8 cellular contexts compared by ENCODE assay signal in genomic region chr9:113614843-113615648, GRCh38.
A peak's percentile ranks its signal among the peaks of the same experiment; 100 is the strongest.
DNase-seq lines count a peak whose midpoint lies in the region; ATAC-seq and TF ChIP-seq lines count a peak whose summit lies in the region.

No MANE protein-coding gene starts in this region.

- peak overlapping the region; percentile 74 for H3K27ac Mint-ChIP-seq in activated CD8-positive, alpha-beta T cell treated with anti-CD3 and anti-CD28 coated beads for 36 hours
- no peak overlapping the region for H3K27ac Mint-ChIP-seq in activated CD8-positive, alpha-beta T cell treated with anti-CD3 and anti-CD28 coated beads, Interleukin-2, amount 10 ng/mL, durations not matched to agents 7 days and 5 days

- no peak overlapping the region for H3K4me2 ChIP-seq in hepatocyte

- CTCF ChIA-PET in activated CD8-positive, alpha-beta T cell treated with anti-CD3 and anti-CD28 coated beads for 36 hours (lab: Charles Lee) = interaction anchor here (1.1 to 3.1 kb wide), 3 partner anchors 13 to 41 kb away, joined by 3 to 14 read pairs (median 10); no protein-coding TSS in a partner anchor
- CTCF ChIA-PET in activated CD8-positive, alpha-beta T cell treated with anti-CD3 and anti-CD28 coated beads, Interleukin-2, amount 10 ng/mL, durations not matched to agents 7 days and 5 days (lab: Charles Lee) = no interaction called here

- H4K20me1 ChIP-seq in hepatocyte (ENCODE audit: insufficient read depth, poor library complexity, severe bottlenecking) = no peaks in the 10 kb centered on the region

- H3K36me3 ChIP-seq in hepatocyte (replicated peaks; ENCODE audit: insufficient read depth, low read depth) = no peaks in the 10 kb centered on the region

- TF ChIP-seq CTCF in activated CD8-positive, alpha-beta T cell treated with anti-CD3 and anti-CD28 coated beads for 36 hours (IDR thresholded peaks at IDR 0.05) = no peak
- no peak for TF ChIP-seq CTCF in hepatocyte (IDR thresholded peaks at IDR 0.05; ENCODE audit: poor library complexity)

- POLR2A ChIA-PET in activated CD8-positive, alpha-beta T cell treated with anti-CD3 and anti-CD28 coated beads for 36 hours (lab: Charles Lee) = interaction anchor here (1.0 to 1.2 kb wide), 3 partner anchors 9 to 14 kb away, joined by 4 to 5 read pairs (median 5); no protein-coding TSS in a partner anchor
- POLR2A ChIA-PET in activated CD8-positive, alpha-beta T cell treated with anti-CD3 and anti-CD28 coated beads, Interleukin-2, amount 10 ng/mL, durations not matched to agents 7 days and 5 days (lab: Charles Lee) = interaction anchor here (0.6 kb wide), 2 partner anchors 31 to 1485 kb away, joined by 3 to 4 read pairs; no protein-coding TSS in a partner anchor

- no peaks in the 10 kb centered on the region for H3K9me3 ChIP-seq in hepatocyte (ENCODE audit: low read depth)

- H3K27me3 Mint-ChIP-seq in activated CD8-positive, alpha-beta T cell treated with anti-CD3 and anti-CD28 coated beads for 36 hours = peaks cover 6% of the 10 kb centered on the region
- H3K27me3 Mint-ChIP-seq in activated CD8-positive, alpha-beta T cell treated with anti-CD3 and anti-CD28 coated beads, Interleukin-2, amount 10 ng/mL, durations not matched to agents 7 days and 5 days (ENCODE audit: low read depth) = no peaks in the 10 kb centered on the region

- peaks cover 19% of the 10 kb centered on the region for H3K4me1 ChIP-seq in hepatocyte (ENCODE audit: insufficient read depth)

- H3K79me2 ChIP-seq in hepatocyte = no peaks in the 10 kb centered on the region

- 60% methylated on average over 14 of the region's 14 CpGs for WGBS in hepatocyte (ENCODE audit: low lambda C conversion rate, missing lambda C conversion rate)

- H3K9me2 ChIP-seq in hepatocyte (replicated peaks; ENCODE audit: insufficient read depth) = no peaks in the 10 kb centered on the region

- DNase-seq in activated CD8-positive, alpha-beta T cell treated with anti-CD3 and anti-CD28 coated beads for 36 hours = peak; percentile 63
- no peak for DNase-seq in activated CD8-positive, alpha-beta T cell treated with anti-CD3 and anti-CD28 coated beads, Interleukin-2, amount 10 ng/mL, durations not matched to agents 7 days and 5 days
- DNase-seq in activated T-cell treated with anti-CD3 and anti-CD28 coated beads, Interleukin-2, amount 50 U/mL, for 48 hours = peak; percentile 46 to 49
- DNase-seq in hepatocyte (ENCODE audit: low spot score) (peak; percentile 55), superior temporal gyrus (ENCODE audit: extremely low spot score) (peak; percentile 40), activated gamma-delta T cell (lab: John Stamatoyannopoulos, UW) (no peak), NCI-H128 (lab: John Stamatoyannopoulos, UW; ENCODE audit: unreplicated experiment) (no peak), HuH-7.5 (ENCODE audit: low spot score) (no peak)

- H3K27ac ChIP-seq in hepatocyte = peak overlapping the region; percentile 89

- intact Hi-C loops in activated CD8-positive, alpha-beta T cell treated with anti-CD3 and anti-CD28 coated beads for 36 hours (cut with micrococcal nuclease) = no loop called here

- H3K27me3 ChIP-seq in hepatocyte = no peaks in the 10 kb centered on the region

- H3K9me3 Mint-ChIP-seq in activated CD8-positive, alpha-beta T cell treated with anti-CD3 and anti-CD28 coated beads for 36 hours = no peaks in the 10 kb centered on the region
- H3K9me3 Mint-ChIP-seq in activated CD8-positive, alpha-beta T cell treated with anti-CD3 and anti-CD28 coated beads, Interleukin-2, amount 10 ng/mL, durations not matched to agents 7 days and 5 days (ENCODE audit: insufficient read depth) = no peaks in the 10 kb centered on the region

- H3K4me3 Mint-ChIP-seq in activated CD8-positive, alpha-beta T cell treated with anti-CD3 and anti-CD28 coated beads for 36 hours = peak overlapping the region; percentile 0
- H3K4me3 Mint-ChIP-seq in activated CD8-positive, alpha-beta T cell treated with anti-CD3 and anti-CD28 coated beads, Interleukin-2, amount 10 ng/mL, durations not matched to agents 7 days and 5 days = no peak overlapping the region

- H3K36me3 Mint-ChIP-seq in activated CD8-positive, alpha-beta T cell treated with anti-CD3 and anti-CD28 coated beads for 36 hours (ENCODE audit: low read depth) = no peaks in the 10 kb centered on the region
- H3K36me3 Mint-ChIP-seq in activated CD8-positive, alpha-beta T cell treated with anti-CD3 and anti-CD28 coated beads, Interleukin-2, amount 10 ng/mL, durations not matched to agents 7 days and 5 days (ENCODE audit: low read depth) = no peaks in the 10 kb centered on the region

- H3K4me1 Mint-ChIP-seq in activated CD8-positive, alpha-beta T cell treated with anti-CD3 and anti-CD28 coated beads for 36 hours (ENCODE audit: low read depth) = peaks cover 46% of the 10 kb centered on the region
- H3K4me1 Mint-ChIP-seq in activated CD8-positive, alpha-beta T cell treated with anti-CD3 and anti-CD28 coated beads, Interleukin-2, amount 10 ng/mL, durations not matched to agents 7 days and 5 days (ENCODE audit: low read depth) = no peaks in the 10 kb centered on the region

- no peak overlapping the region for H3K4me3 ChIP-seq in hepatocyte

- ATAC-seq in activated CD8-positive, alpha-beta T cell treated with anti-CD3 and anti-CD28 coated beads for 36 hours = peak; percentile 78
- ATAC-seq in activated CD8-positive, alpha-beta T cell treated with anti-CD3 and anti-CD28 coated beads, Interleukin-2, amount 10 ng/mL, durations not matched to agents 7 days and 5 days = no peak

- H2AFZ ChIP-seq in hepatocyte = no peak overlapping the region

Comparison
In these comparisons a context has a peak if more than half of its experiments do, and no peak if none do; other contexts are left out.
1. DNase-seq: peak in activated CD8-positive, alpha-beta T cell treated with anti-CD3 and anti-CD28 coated beads for 36 hours (single experiment), activated T-cell treated with anti-CD3 and anti-CD28 coated beads, Interleukin-2, amount 50 U/mL, for 48 hours (2 of 2), hepatocyte (single experiment) and superior temporal gyrus (single experiment); none in activated CD8-positive, alpha-beta T cell treated with anti-CD3 and anti-CD28 coated beads, Interleukin-2, amount 10 ng/mL, durations not matched to agents 7 days and 5 days (single experiment), activated gamma-delta T cell (single experiment), NCI-H128 (single experiment) and HuH-7.5 (single experiment).